In the genomic region with DNA sequence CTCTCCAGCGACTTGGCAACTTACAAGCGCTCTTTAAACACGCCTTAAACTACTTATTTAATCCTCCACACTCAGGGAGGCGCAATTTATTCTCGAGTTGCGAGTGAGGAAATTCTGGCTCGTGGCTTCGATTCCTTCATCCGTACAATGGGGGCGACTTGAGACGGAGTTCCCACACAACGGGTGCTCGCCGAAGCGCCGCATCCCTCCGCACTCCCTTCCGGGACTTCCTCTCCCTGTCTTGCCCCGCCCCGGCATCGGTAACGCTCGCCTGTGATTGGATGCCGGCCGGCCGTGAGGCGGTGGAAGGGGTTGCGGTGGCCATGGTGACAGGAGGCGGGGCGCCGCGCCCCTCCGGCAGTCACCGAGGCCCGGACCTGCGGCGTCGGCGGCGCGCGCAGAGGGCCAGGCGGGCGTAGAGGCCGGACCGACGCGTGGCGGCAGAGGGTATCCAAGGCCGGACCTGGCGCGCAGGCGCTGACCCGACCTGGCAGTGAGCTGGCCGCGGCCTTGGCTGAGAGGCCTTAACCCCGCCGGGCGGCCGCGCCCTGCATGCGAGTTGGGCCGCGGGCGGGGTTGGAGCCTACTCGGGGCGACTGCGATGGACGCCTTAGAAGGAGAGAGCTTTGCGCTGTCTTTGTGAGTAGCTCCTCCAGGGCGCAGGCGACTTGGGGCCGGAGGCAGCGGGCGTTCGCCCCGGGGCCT, we compare ENCODE assay signal across 8 cellular contexts. TPM values are rescaled to one million over a fixed set of nuclear protein-coding genes. Genes with fewer than 3 reads are reported as not detected.
DNase-seq lines count a peak whose midpoint lies in the region; ATAC-seq and TF ChIP-seq lines count a peak whose summit lies in the region.

A gene (plus strand): TSS at position 493 of the 705 bp plus-strand sequence. CDS start 109 bp downstream, at position 602.

- no peaks in the 10 kb centered on the region for H3K27me3 Mint-ChIP-seq in natural killer cell treated with Interleukin-12 subunit alpha and Interleukin-12 subunit beta and Interleukin-15 and Interleukin-18, amount 100 ng/mL, for 72 hours

- no peaks in the 10 kb centered on the region for H3K9me3 ChIP-seq in RWPE2 (ENCODE audit: severe bottlenecking)

- peak; percentile 90 for ATAC-seq in RWPE2 (ENCODE audit: low read depth)
- ATAC-seq in natural killer cell treated with Interleukin-12 subunit alpha and Interleukin-12 subunit beta and Interleukin-15 and Interleukin-18, amount 100 ng/mL, for 72 hours = peak; percentile 98 to 99
- ATAC-seq in stimulated activated naive CD8-positive, alpha-beta T cell treated with anti-CD3 and anti-CD28 coated beads, Interleukin-15, Interleukin-2, amounts not matched to agents 100 U/mL and 50 U/mL, for 24 hours = peak; percentile 99

- H3K27ac ChIP-seq in RWPE2 (ENCODE audit: poor library complexity, severe bottlenecking) = peak within 1 kb of the TSS; percentile 48

- H3K4me1 ChIP-seq in RWPE2 (ENCODE audit: insufficient read depth, poor library complexity, severe bottlenecking) = peaks cover 9% of the 10 kb centered on the region

- H3K4me3 ChIP-seq in RWPE2 (ENCODE audit: severe bottlenecking) = peak within 1 kb of the TSS; percentile 69

- peaks cover 38% of the 10 kb centered on the region for H3K36me3 ChIP-seq in RWPE2 (ENCODE audit: low read depth)

- H3K27me3 ChIP-seq in RWPE2 (ENCODE audit: insufficient read depth, poor library complexity, severe bottlenecking) = no peaks in the 10 kb centered on the region

- peak; percentile 53 for TF ChIP-seq CTCF in RWPE2 (IDR thresholded peaks at IDR 0.05; ENCODE audit: poor library complexity, severe bottlenecking)

- H3K4me3 Mint-ChIP-seq in natural killer cell treated with Interleukin-12 subunit alpha and Interleukin-12 subunit beta and Interleukin-15 and Interleukin-18, amount 100 ng/mL, for 72 hours = peak within 1 kb of the TSS; percentile 94

- peak within 1 kb of the TSS; percentile 90 to 98 for H3K27ac Mint-ChIP-seq in natural killer cell treated with Interleukin-12 subunit alpha and Interleukin-12 subunit beta and Interleukin-15 and Interleukin-18, amount 100 ng/mL, for 72 hours

- peaks cover 9% of the 10 kb centered on the region for H3K36me3 Mint-ChIP-seq in natural killer cell treated with Interleukin-12 subunit alpha and Interleukin-12 subunit beta and Interleukin-15 and Interleukin-18, amount 100 ng/mL, for 72 hours

- DNase-seq in EL (peak; percentile 98), GOT3 (lab: John Stamatoyannopoulos, UW) (peak; percentile 95), LoVo (ENCODE audit: low spot score) (peak; percentile 98), RWPE2 (ENCODE audit: low spot score) (peak; percentile 99), fibroblast of peridontal ligament (ENCODE audit: extremely low read depth) (peak; percentile 94)
- DNase-seq in activated T-helper 9 cell treated with anti-CD3 and anti-CD28 coated beads, Interleukin-2, amount 50 U/mL, for 16 hours (ENCODE audit: low read depth) = peak; percentile 97
- DNase-seq in natural killer cell treated with Interleukin-12 subunit alpha and Interleukin-12 subunit beta and Interleukin-15 and Interleukin-18, amount 100 ng/mL, for 72 hours (ENCODE audit: low spot score) = peak; percentile 99
- DNase-seq in stimulated activated naive CD8-positive, alpha-beta T cell treated with anti-CD3 and anti-CD28 coated beads, Interleukin-15, Interleukin-2, amounts not matched to agents 100 U/mL and 50 U/mL, for 24 hours = peak; percentile 98

- H3K4me1 Mint-ChIP-seq in natural killer cell treated with Interleukin-12 subunit alpha and Interleukin-12 subunit beta and Interleukin-15 and Interleukin-18, amount 100 ng/mL, for 72 hours (ENCODE audit: low read depth in 2 of 2) = peaks cover 33 to 34% of the 10 kb centered on the region in 2 donors

- no peaks in the 10 kb centered on the region for H3K9me3 Mint-ChIP-seq in natural killer cell treated with Interleukin-12 subunit alpha and Interleukin-12 subunit beta and Interleukin-15 and Interleukin-18, amount 100 ng/mL, for 72 hours

RNA-seq across cellular contexts. Expression of the gene that starts here (rescaled TPM):
- 10 to 100 TPM; 28.3 to 32.3 TPM for total RNA-seq in natural killer cell treated with Interleukin-12 subunit alpha and Interleukin-12 subunit beta and Interleukin-15 and Interleukin-18, amount 100 ng/mL, for 72 hours

Comparison
In these comparisons a context has a peak if more than half of its experiments do, and no peak if none do; other contexts are left out.
1. Peak in every context shown above with its lines: DNase-seq, ATAC-seq, H3K4me3 ChIP-seq and H3K27ac ChIP-seq.